Comparison of ENCODE assay signal across 1 cellular context in the genomic region with DNA sequence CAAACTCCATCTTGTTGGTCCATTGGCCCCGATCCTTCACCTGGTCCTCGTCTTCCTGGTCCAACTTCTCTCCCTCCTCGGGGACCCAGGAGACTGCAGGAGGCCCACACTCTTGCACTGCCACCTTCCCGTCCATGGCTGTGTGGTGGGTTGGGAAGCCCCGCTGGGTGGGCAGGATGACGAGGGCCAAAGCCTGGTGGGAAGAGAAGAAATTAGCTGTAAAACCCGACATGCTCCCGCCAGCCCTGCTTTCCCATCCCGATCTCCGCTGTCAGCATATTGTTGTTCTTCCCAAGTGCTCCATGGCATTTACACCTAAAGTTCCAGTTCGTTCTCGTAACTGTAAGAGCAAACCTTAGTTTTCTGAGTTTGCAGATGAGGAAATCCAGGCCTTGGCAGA.
TF ChIP-seq lines count a peak whose summit lies in the region.

No MANE protein-coding gene starts in this region.

TF ChIP-seq in liver, 16 proteins besides CTCF, POLR2A, EP300 and RAD21:
- no peak for TF ChIP-seq FOXA2 (IDR thresholded peaks at IDR 0.05)
